3 cellular contexts compared by ENCODE assay signal in the genomic region with DNA sequence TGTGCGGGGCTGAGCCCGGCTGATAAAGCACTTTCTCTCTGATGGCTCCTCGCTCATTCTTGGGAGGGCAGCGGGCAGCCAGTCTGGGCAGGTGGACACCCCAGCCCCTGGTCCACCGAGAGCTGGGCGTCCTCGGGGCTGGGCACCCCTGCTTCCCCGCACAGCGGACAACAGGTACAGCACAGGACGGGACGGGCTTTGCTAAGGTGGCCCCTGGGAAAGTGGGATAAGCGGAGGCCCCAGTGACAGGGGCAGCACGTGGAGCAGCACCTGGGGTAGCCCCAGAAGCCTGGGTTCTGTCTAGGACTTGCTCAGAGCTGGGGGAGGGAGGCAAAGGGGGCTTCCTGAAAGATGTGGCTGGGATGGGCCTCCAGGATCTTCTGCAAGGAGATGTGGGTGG. TPM values are rescaled to one million over a fixed set of nuclear protein-coding genes. Genes with fewer than 3 reads are reported as not detected.
"Had no signal": no experiment of that assay in that cellular context is flagged by ENCODE, and none has a peak within 500 bp of the region (broad histone marks: within the 10 kb centered on the region; RNA-seq: fewer than 3 reads in every experiment).

No MANE protein-coding gene starts in this region.

RNA-seq across cellular contexts. Expression of a gene that starts 2.6 kb away (rescaled TPM):
- total RNA-seq: dermis microvascular lymphatic vessel endothelial cell had no signal
- polyA plus RNA-seq: naive thymus-derived CD4-positive, alpha-beta T cell had no signal

RNA-seq across cellular contexts. Expression of a gene that starts 34.7 kb away (rescaled TPM):
- total RNA-seq: skeletal muscle tissue had no signal
